ENCODE assay signal across 8 cellular contexts in the genomic region with DNA sequence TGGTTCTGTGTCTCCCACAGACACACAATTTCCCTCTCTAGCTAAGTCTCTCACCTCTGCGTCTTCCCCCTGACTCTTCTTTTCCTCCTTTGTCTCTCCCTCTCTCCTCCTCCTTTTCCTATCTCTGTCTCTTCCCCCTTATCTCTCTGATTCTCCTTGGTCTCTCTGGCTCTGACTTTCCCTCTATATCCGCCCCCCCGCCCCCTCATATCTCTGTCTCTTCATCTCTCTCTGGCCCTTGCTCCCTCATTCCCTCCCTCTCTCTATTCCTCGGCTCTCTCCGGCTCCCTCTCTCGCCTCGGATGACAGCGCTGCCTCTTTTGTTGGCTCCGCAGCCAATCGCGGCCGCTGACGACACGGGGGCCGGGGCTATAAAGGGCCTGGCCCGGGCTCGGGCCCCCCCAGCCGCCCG. TPM values are rescaled to one million over a fixed set of nuclear protein-coding genes. Genes with fewer than 3 reads are reported as not detected.
DNase-seq lines count a peak whose midpoint lies in the region; ATAC-seq, FAIRE-seq and TF ChIP-seq lines count a peak whose summit lies in the region.

A gene (plus strand): TSS at position 404 of the 412 bp plus-strand sequence. CDS start 195 bp downstream, outside the sequence.

- ATAC-seq in HG02885 (IDR thresholded peaks at IDR 0.05; ENCODE audit: poor library complexity, unreplicated experiment) (peak; percentile 60), activated B cell treated with CpG ODN at 0.5 μM for 24 hours (ENCODE audit: low read depth) (peak; percentile 29), GM19452 (IDR thresholded peaks at IDR 0.05; ENCODE audit: unreplicated experiment) (no peak)

- FAIRE-seq in kidney (lab: Jason Lieb, UNC): no peak

- peak within 1 kb of the TSS; percentile 28 to 63 for H3K9ac ChIP-seq in kidney (ENCODE audit: low read length in 2 of 2)

- CTCF ChIA-PET in activated B cell treated with CpG ODN at 0.5 μM for 24 hours (lab: Charles Lee): interaction anchor here (0.5 to 2.8 kb wide), 2 partner anchors 54 to 1885 kb away, joined by 3 to 10 read pairs; no protein-coding TSS in a partner anchor

- DNase-seq in GM06990 (ENCODE audit: extremely low read depth, insufficient read length) (peak; percentile 60), NCI-H2227 treated with DMSO at 0.1 percent for 48 hours (lab: John Stamatoyannopoulos, UW) (peak; percentile 68), activated B cell treated with CpG ODN at 0.5 μM for 24 hours (no peak), kidney (peak; percentile 94)
- peak; percentile 68 for DNase-seq in central memory CD4-positive, alpha-beta T cell
- peak; percentile 72 for DNase-seq in stimulated activated CD4-positive, alpha-beta T cell treated with anti-CD3 and anti-CD28 coated beads, Interleukin-12 subunit alpha, Interleukin-12 subunit beta, amount 100 ng/mL, for 4 hours

- intact Hi-C loops in activated B cell treated with CpG ODN at 0.5 μM for 24 hours (cut with micrococcal nuclease) (no loop called here), kidney (cut with DNase I) (loop anchor here (10.0 kb wide), 1 partner anchor 52 kb away; no protein-coding TSS in a partner anchor)

- no peaks in the 10 kb centered on the region for H3K9me3 ChIP-seq in kidney (ENCODE audit: control insufficient read depth in 1 of 2, low read length in 2 of 2)

- no peak within 1 kb of the TSS for H3K27ac ChIP-seq in kidney (ENCODE audit: low read depth in 2 of 2, low read length in 2 of 2)

- H3K4me3 ChIP-seq in GM06990 (replicated peaks; ENCODE audit: low read depth, low read length) (peak within 1 kb of the TSS; percentile 69), kidney (ENCODE audit: low read length in 2 of 2) (peak within 1 kb of the TSS; percentile 67 to 69)

- no peaks in the 10 kb centered on the region for H3K27me3 ChIP-seq in GM06990 (replicated peaks; ENCODE audit: control insufficient read depth, insufficient read depth, low read length)

- H3K36me3 Mint-ChIP-seq in activated B cell treated with CpG ODN at 0.5 μM for 24 hours (ENCODE audit: low read depth): no peaks in the 10 kb centered on the region

- peaks cover 53% of the 10 kb centered on the region for H3K4me1 Mint-ChIP-seq in activated B cell treated with CpG ODN at 0.5 μM for 24 hours

- H3K36me3 ChIP-seq in GM06990 (ENCODE audit: control insufficient read depth, insufficient read depth, low read length) (no peaks in the 10 kb centered on the region), kidney (ENCODE audit: control insufficient read depth in 1 of 2, insufficient read depth in 2 of 2, low read length in 2 of 2) (no peaks in the 10 kb centered on the region)

- no peaks in the 10 kb centered on the region for H3K27me3 Mint-ChIP-seq in activated B cell treated with CpG ODN at 0.5 μM for 24 hours

- peak within 1 kb of the TSS; percentile 50 for H3K27ac Mint-ChIP-seq in activated B cell treated with CpG ODN at 0.5 μM for 24 hours

- no peak for TF ChIP-seq CTCF in GM06990 (IDR thresholded peaks at IDR 0.05; ENCODE audit: insufficient read depth, low read length, poor library complexity, severe bottlenecking)
- TF ChIP-seq CTCF in activated B cell treated with CpG ODN at 0.5 μM for 24 hours (IDR thresholded peaks at IDR 0.05): no peak
- no peak for TF ChIP-seq CTCF in kidney (IDR thresholded peaks at IDR 0.05; ENCODE audit: borderline replicate concordance, extremely low read depth, insufficient read depth)

- no peaks in the 10 kb centered on the region for H3K9me3 Mint-ChIP-seq in activated B cell treated with CpG ODN at 0.5 μM for 24 hours

- peak within 1 kb of the TSS; percentile 88 for H3K4me3 Mint-ChIP-seq in activated B cell treated with CpG ODN at 0.5 μM for 24 hours

- POLR2A ChIA-PET in activated B cell treated with CpG ODN at 0.5 μM for 24 hours (lab: Charles Lee): interaction anchor here (1.0 to 2.4 kb wide), 3 partner anchors 12 to 75 kb away, joined by 3 to 13 read pairs (median 10); a partner anchor contains a TSS

- peaks cover 9 to 21% of the 10 kb centered on the region in 2 donors for H3K4me1 ChIP-seq in kidney (ENCODE audit: control insufficient read depth in 1 of 2, insufficient read depth in 1 of 2, low read depth in 1 of 2, low read length in 2 of 2)

RNA-seq across cellular contexts. Expression of the gene that starts here (rescaled TPM):
- total RNA-seq in activated B cell treated with CpG ODN at 0.5 μM for 24 hours (5.2 and 6.4 TPM in 2 replicates), kidney (6.2 TPM)
- polyA plus RNA-seq in kidney (ENCODE audit: insufficient read depth, low read depth, low replicate concordance): 3.4 TPM
